ENCODE assay signal across 1 cellular context in the genomic region with DNA sequence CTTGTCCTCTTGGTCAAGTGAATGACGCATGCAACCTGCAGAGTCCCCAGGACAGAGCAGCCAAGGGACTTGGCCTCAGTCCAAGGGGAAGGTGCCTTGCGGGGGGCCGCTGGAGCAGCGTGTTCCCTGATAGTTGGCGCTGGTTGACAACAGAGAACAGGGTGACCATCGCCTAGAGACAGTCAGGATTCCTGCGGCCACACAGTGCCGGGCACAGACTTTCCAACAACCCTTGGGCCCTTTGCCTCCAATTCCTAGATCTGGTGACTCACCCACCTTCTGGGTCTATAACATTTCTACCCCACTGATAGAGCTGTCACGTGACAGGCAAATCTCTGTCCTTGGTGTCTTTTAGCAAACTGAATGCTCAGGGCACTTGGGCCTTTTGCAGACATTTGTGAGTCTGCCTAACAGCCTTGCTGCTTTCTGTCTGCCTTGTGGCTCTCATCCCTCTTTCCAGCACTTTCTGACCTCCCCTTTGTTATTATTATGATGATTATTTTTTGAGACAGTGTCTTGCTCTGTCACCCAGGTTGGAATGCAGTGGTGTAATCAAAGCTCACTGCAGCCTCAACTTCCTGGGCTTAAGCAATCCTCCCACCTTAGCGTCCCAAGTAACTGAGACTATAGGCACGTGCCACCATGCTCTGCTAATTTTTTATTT.
TF ChIP-seq lines count a peak whose summit lies in the region.

No MANE protein-coding gene starts in this region.

TF ChIP-seq in HEK293, 187 proteins besides CTCF, POLR2A, EP300 and RAD21 (continued from another document):
- TF ChIP-seq, protein P1, sequence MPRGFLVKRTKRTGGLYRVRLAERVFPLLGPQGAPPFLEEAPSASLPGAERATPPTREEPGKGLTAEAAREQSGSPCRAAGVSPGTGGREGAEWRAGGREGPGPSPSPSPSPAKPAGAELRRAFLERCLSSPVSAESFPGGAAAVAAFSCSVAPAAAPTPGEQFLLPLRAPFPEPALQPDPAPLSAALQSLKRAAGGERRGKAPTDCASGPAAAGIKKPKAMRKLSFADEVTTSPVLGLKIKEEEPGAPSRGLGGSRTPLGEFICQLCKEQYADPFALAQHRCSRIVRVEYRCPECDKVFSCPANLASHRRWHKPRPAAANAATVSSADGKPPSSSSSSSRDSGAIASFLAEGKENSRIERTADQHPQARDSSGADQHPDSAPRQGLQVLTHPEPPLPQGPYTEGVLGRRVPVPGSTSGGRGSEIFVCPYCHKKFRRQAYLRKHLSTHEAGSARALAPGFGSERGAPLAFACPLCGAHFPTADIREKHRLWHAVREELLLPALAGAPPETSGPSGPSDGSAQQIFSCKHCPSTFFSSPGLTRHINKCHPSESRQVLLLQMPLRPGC (tag by site-specific recombination; IDR thresholded peaks at IDR 0.05): no peak
- TF ChIP-seq ZNF174 (tag by site-specific recombination; IDR thresholded peaks at IDR 0.05): no peak
- TF ChIP-seq ZBTB48 (tag by site-specific recombination; IDR thresholded peaks at IDR 0.05): no peak
- no peak for TF ChIP-seq ZNF514 (tag by site-specific recombination; IDR thresholded peaks at IDR 0.05)
TF ChIP-seq in HEK293: peak in this region for 2.
